Comparison of ENCODE assay signal across 24 cellular contexts in genomic region chr14:45972416-45972815, GRCh38.
"Had no signal": no experiment of that assay in that cellular context is flagged by ENCODE, and none has a peak within 500 bp of the region (broad histone marks: within the 10 kb centered on the region; RNA-seq: fewer than 3 reads in every experiment).

No MANE protein-coding gene starts in this region.

- H3K36me3 Mint-ChIP-seq: activated naive CD8-positive, alpha-beta T cell; brain; T-cell had no signal

- H3K27ac Mint-ChIP-seq: activated B cell treated with CpG ODN at 0.5 μM for 24 hours; activated CD4-positive, alpha-beta T cell treated with anti-CD3 and anti-CD28 coated beads, Interleukin-2, amount 10 ng/mL, durations not matched to agents 24 days and 14 days; activated naive CD4-positive, alpha-beta T cell treated with anti-CD3 and anti-CD28 coated beads for 36 hours; activated naive CD8-positive, alpha-beta T cell; activated T-helper 17 cell treated with anti-CD3 and anti-CD28 coated beads, Interleukin-2, amount 50 U/mL, for 72 hours; brain; T-cell had no signal

- H3K4me3 Mint-ChIP-seq: activated B cell treated with CpG ODN at 0.5 μM for 24 hours; activated CD4-positive, alpha-beta T cell treated with anti-CD3 and anti-CD28 coated beads, Interleukin-2, amount 10 ng/mL, durations not matched to agents 24 days and 14 days; activated naive CD4-positive, alpha-beta T cell treated with anti-CD3 and anti-CD28 coated beads for 36 hours; activated naive CD8-positive, alpha-beta T cell; activated T-helper 17 cell treated with anti-CD3 and anti-CD28 coated beads, Interleukin-2, amount 50 U/mL, for 72 hours; brain; central memory CD8-positive, alpha-beta T cell; T-cell had no signal

- H3K4me3 ChIP-seq: Peyer's patch had no signal

- H3K27me3 ChIP-seq: Peyer's patch had no signal

- H3K4me1 Mint-ChIP-seq: activated B cell treated with CpG ODN at 0.5 μM for 24 hours; activated CD4-positive, alpha-beta T cell treated with anti-CD3 and anti-CD28 coated beads, Interleukin-2, amount 10 ng/mL, durations not matched to agents 24 days and 14 days; activated T-helper 17 cell treated with anti-CD3 and anti-CD28 coated beads, Interleukin-2, amount 50 U/mL, for 72 hours; brain; central memory CD8-positive, alpha-beta T cell; T-cell had no signal

- H3K36me3 ChIP-seq: Peyer's patch had no signal

- H3K27ac ChIP-seq: KMS-11, Peyer's patch had no signal

- H3K9me3 Mint-ChIP-seq: brain had no signal

- H3K4me1 ChIP-seq: Peyer's patch had no signal

- H3K9me3 ChIP-seq: Peyer's patch had no signal

- H3K27me3 Mint-ChIP-seq: activated B cell treated with CpG ODN at 0.5 μM for 24 hours; activated CD4-positive, alpha-beta T cell treated with anti-CD3 and anti-CD28 coated beads, Interleukin-2, amount 10 ng/mL, durations not matched to agents 24 days and 14 days; activated naive CD8-positive, alpha-beta T cell; activated T-helper 17 cell treated with anti-CD3 and anti-CD28 coated beads, Interleukin-2, amount 50 U/mL, for 72 hours; brain; central memory CD8-positive, alpha-beta T cell; T-cell had no signal

- DNase-seq: activated B cell treated with CpG ODN at 0.5 μM for 24 hours; activated CD4-positive, alpha-beta T cell treated with anti-CD3 and anti-CD28 coated beads for 1 hour; activated CD4-positive, alpha-beta T cell treated with anti-CD3 and anti-CD28 coated beads, Interleukin-2, amount 10 ng/mL, durations not matched to agents 24 days and 14 days; activated CD4-positive, alpha-beta T cell treated with anti-CD3 and anti-CD28 coated beads, Interleukin-2, amount 50 U/mL, for 48 hours; activated gamma-delta T cell; activated naive CD4-positive, alpha-beta T cell treated with anti-CD3 and anti-CD28 coated beads for 36 hours; activated T-cell treated with anti-CD3 and anti-CD28 coated beads for 4 hours; activated T-cell treated with anti-CD3 and anti-CD28 coated beads, Interleukin-2, amount 50 U/mL, for 48 hours; amygdala; NCI-H1092; NCI-H1694; NCI-H2029 treated with DMSO at 0.1 percent for 48 hours; NCI-H446; NCI-H524; Peyer's patch; SHP77; T-cell; T-helper 2 cell; T1000 had no signal
